8 cellular contexts compared by ENCODE assay signal in the genomic region with DNA sequence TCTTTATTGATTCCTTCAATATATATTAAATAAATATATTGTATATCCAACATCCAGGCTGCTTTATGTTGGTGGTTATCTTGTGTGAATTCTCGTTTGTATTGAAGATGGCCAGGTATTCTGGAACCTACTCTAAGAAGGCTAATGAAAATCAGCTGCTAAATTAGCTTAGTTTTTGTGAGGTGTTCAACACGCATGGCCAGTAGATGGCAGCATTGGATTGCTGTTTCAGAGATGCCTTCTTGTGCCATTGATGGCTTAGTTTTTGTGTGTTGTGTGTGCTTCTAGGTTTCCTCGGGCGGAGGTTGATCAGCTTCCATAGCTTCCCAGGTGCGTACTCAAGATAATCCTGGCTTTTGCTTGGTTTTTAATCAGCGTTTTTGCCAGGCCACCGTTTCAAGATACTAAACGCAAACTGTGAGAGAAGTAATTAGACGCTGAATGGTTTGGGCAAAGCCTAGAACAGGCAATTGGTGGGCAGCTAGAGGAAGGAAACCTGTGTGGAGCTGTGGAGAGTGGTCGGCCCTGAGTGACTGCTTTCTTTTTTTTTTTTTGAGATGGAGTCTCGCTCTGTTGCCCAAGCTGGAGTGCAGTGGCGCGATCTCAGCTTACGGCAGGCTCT.
DNase-seq lines count a peak whose midpoint lies in the region; ATAC-seq and FAIRE-seq lines count a peak whose summit lies in the region.

No MANE protein-coding gene starts in this region.

- H3K4me3 ChIP-seq in BLaER1 treated with 17β-estradiol and CSF1 and Interleukin-3, amounts not matched to agents 10 nM and 100 nM, result peak overlapping the region in 3 of 10 experiments; percentile 11 to 24 (median 22); a peak in 1 of 20 replicates
- H3K4me3 ChIP-seq in endocrine pancreas (ENCODE audit: control insufficient read depth, insufficient read depth, low read length), result no peak overlapping the region

- DNase-seq in GM19239 (ENCODE audit: insufficient read length, low spot score), result peak; percentile 54
- DNase-seq in NCI-H774 (lab: John Stamatoyannopoulos, UW), result peak; percentile 42
- peak; percentile 42 to 56 for DNase-seq in activated CD8-positive, alpha-beta memory T cell treated with anti-CD3 and anti-CD28 coated beads for 1 hour (ENCODE audit: extremely low read depth in 1 of 2, low read depth in 1 of 2)
- peak; percentile 92 for DNase-seq in midbrain (lab: John Stamatoyannopoulos, UW)
- peak; percentile 41 to 54 for DNase-seq in stimulated activated CD8-positive, alpha-beta memory T cell treated with anti-CD3 and anti-CD28 coated beads, Interleukin-4, amount 100 ng/mL, for 4 hours (ENCODE audit: low read depth in 2 of 2, low spot score in 1 of 2)

- no peaks in the 10 kb centered on the region for H3K9me3 ChIP-seq in BLaER1 treated with 17β-estradiol and CSF1 and Interleukin-3, amounts not matched to agents 10 nM and 100 nM (replicated peaks in 1 of 11)
- H3K9me3 ChIP-seq in endocrine pancreas (ENCODE audit: control insufficient read depth, low read length), result no peaks in the 10 kb centered on the region

- peaks cover 14 to 100% (median 96%) of the 10 kb centered on the region in 11 experiments; a peak in 21 of 22 replicates for H4K20me1 ChIP-seq in BLaER1 treated with 17β-estradiol and CSF1 and Interleukin-3, amounts not matched to agents 10 nM and 100 nM

- peak overlapping the region in 9 of 11 experiments; percentile 10 to 64 (median 51); a peak in 15 of 22 replicates for H3K27ac ChIP-seq in BLaER1 treated with 17β-estradiol and CSF1 and Interleukin-3, amounts not matched to agents 10 nM and 100 nM

- FAIRE-seq in GM19239 (lab: Jason Lieb, UNC), result peak; percentile 95

- H3K4me2 ChIP-seq in BLaER1 treated with 17β-estradiol and CSF1 and Interleukin-3, amounts not matched to agents 10 nM and 100 nM, result peak overlapping the region; percentile 38 to 79 (median 62)

- H3K36me3 ChIP-seq in BLaER1 treated with 17β-estradiol and CSF1 and Interleukin-3, amounts not matched to agents 10 nM and 100 nM, result peaks cover 4 to 32% (median 16%) of the 10 kb centered on the region in 11 experiments; a peak in 16 of 22 replicates
- no peaks in the 10 kb centered on the region for H3K36me3 ChIP-seq in endocrine pancreas (ENCODE audit: control insufficient read depth, insufficient read depth, low read length)

- peak overlapping the region in 9 of 11 experiments; percentile 11 to 61 (median 41); a peak in 14 of 22 replicates for H3K9ac ChIP-seq in BLaER1 treated with 17β-estradiol and CSF1 and Interleukin-3, amounts not matched to agents 10 nM and 100 nM
- peak overlapping the region; percentile 30 for H3K9ac ChIP-seq in endocrine pancreas (ENCODE audit: control insufficient read depth, insufficient read depth, low read length)

- H3K4me1 ChIP-seq in BLaER1 treated with 17β-estradiol and CSF1 and Interleukin-3, amounts not matched to agents 10 nM and 100 nM, result peaks cover 24 to 85% (median 48%) of the 10 kb centered on the region in 10 experiments
- no peaks in the 10 kb centered on the region for H3K4me1 ChIP-seq in endocrine pancreas (ENCODE audit: control insufficient read depth, insufficient read depth, low read length)

- no peaks in the 10 kb centered on the region for H3K27me3 ChIP-seq in BLaER1 treated with 17β-estradiol and CSF1 and Interleukin-3, amounts not matched to agents 10 nM and 100 nM
- H3K27me3 ChIP-seq in endocrine pancreas (ENCODE audit: control insufficient read depth, insufficient read depth, low read length), result no peaks in the 10 kb centered on the region

- peak; percentile 71 for ATAC-seq in HG03520 (IDR thresholded peaks at IDR 0.05; ENCODE audit: unreplicated experiment)

Comparison
In these comparisons a context has a peak if more than half of its experiments do, and no peak if none do; other contexts are left out.
1. DNase-seq: peak in every context shown above with its lines; median percentile 92 in midbrain; 54 in GM19239; 49 in activated CD8-positive, alpha-beta memory T cell treated with anti-CD3 and anti-CD28 coated beads for 1 hour; 48 in stimulated activated CD8-positive, alpha-beta memory T cell treated with anti-CD3 and anti-CD28 coated beads, Interleukin-4, amount 100 ng/mL, for 4 hours; 42 in NCI-H774.